22 cellular contexts compared by ENCODE assay signal in genomic region chr3:194754091-194754490, GRCh38.
DNase-seq lines count a peak whose midpoint lies in the region; ATAC-seq and TF ChIP-seq lines count a peak whose summit lies in the region.
"Had no signal": no experiment of that assay in that cellular context is flagged by ENCODE, and none has a peak within 500 bp of the region (broad histone marks: within the 10 kb centered on the region; RNA-seq: fewer than 3 reads in every experiment).

No MANE protein-coding gene starts in this region.

- no peak for TF ChIP-seq CTCF in Panc1 (IDR thresholded peaks at IDR 0.05)
- TF ChIP-seq CTCF in endodermal cell (conservative IDR thresholded peaks at IDR 0.05), result peak; percentile 37

- H4K8ac ChIP-seq in neuronal stem cell (ENCODE audit: low read depth, low read length), result no peak overlapping the region

- H2AFZ ChIP-seq in neuronal stem cell (ENCODE audit: low read length), result no peak overlapping the region
- H2AFZ ChIP-seq: GM23248 had no signal

- H3K9me3 ChIP-seq in Panc1 (ENCODE audit: control insufficient read depth, insufficient read depth, low read depth, low read length), result no peaks in the 10 kb centered on the region
- H3K9me3 ChIP-seq in endodermal cell (ENCODE audit: control insufficient read depth, low read length), result no peaks in the 10 kb centered on the region
- no peaks in the 10 kb centered on the region for H3K9me3 ChIP-seq in neuronal stem cell (replicated peaks in 1 of 2; ENCODE audit: control insufficient read depth in 2 of 2, insufficient read depth in 1 of 2, low read depth in 1 of 2, low read length in 2 of 2)
- H3K9me3 ChIP-seq: A549; BE2C; BLaER1 treated with 17β-estradiol and CSF1 and Interleukin-3, amounts not matched to agents 10 nM and 100 nM had no signal

- CTCF ChIA-PET in Panc1 (lab: Charles Lee), result no interaction called here

- H3K4ac ChIP-seq in neuronal stem cell (ENCODE audit: low read length), result no peak overlapping the region

- peak overlapping the region; percentile 76 for H3K18ac ChIP-seq in neuronal stem cell (ENCODE audit: low read length)

- no peak overlapping the region for H2BK5ac ChIP-seq in neuronal stem cell (ENCODE audit: low read length)

- H3K9me3 Mint-ChIP-seq in endodermal cell, result peaks cover 1% of the 10 kb centered on the region
- no peaks in the 10 kb centered on the region for H3K9me3 Mint-ChIP-seq in stimulated activated memory B cell treated with anti-CD40 and anti-IgM and Interleukin-4, amounts not matched to agents 10 μg/mL and 1 μg/mL and 100 μg/mL, for 72 hours
- H3K9me3 Mint-ChIP-seq: CD4-positive, alpha-beta T cell; CD8-positive, alpha-beta memory T cell; H9; HFFc6 had no signal

- DNase-seq in Panc1 (ENCODE audit: low read depth, low spot score) (no peak), endodermal cell (no peak), neuronal stem cell (ENCODE audit: low spot score) (no peak), cerebellar nuclear complex (lab: John Stamatoyannopoulos, UW) (no peak)
- DNase-seq in NK-92 treated with Interleukin-12 subunit alpha and Interleukin-12 subunit beta, amount 100 ng/mL, for 24 hours (lab: John Stamatoyannopoulos, UW), result no peak
- DNase-seq: 8988T; ACHN; AML-193; BE2C; CD4-positive, alpha-beta T cell; CD8-positive, alpha-beta memory T cell; DMS 273 treated with DMSO at 0.1 percent for 48 hours; DMS53; DMS79 treated with DMSO at 0.1 percent for 48 hours; GF-D8; GM23248; H9; HFFc6 had no signal

- intact Hi-C loops in Panc1 (cut with micrococcal nuclease; ENCODE audit: unreplicated experiment), result no loop called here

- H2BK12ac ChIP-seq in neuronal stem cell (ENCODE audit: low read length), result peak overlapping the region; percentile 32

- peaks cover 17% of the 10 kb centered on the region for H3K4me1 Mint-ChIP-seq in endodermal cell
- no peaks in the 10 kb centered on the region for H3K4me1 Mint-ChIP-seq in stimulated activated memory B cell treated with anti-CD40 and anti-IgM and Interleukin-4, amounts not matched to agents 10 μg/mL and 1 μg/mL and 100 μg/mL, for 72 hours
- H3K4me1 Mint-ChIP-seq: CD14-positive monocyte; CD8-positive, alpha-beta memory T cell had no signal

- H3K4me3 ChIP-seq in Panc1 (ENCODE audit: low read depth in 2 of 2, low read length in 2 of 2) (no peak overlapping the region), endodermal cell (ENCODE audit: low read length) (no peak overlapping the region), neuronal stem cell (ENCODE audit: low read length in 2 of 2) (no peak overlapping the region)
- H3K4me3 ChIP-seq: A549; BLaER1 treated with 17β-estradiol and CSF1 and Interleukin-3, amounts not matched to agents 10 nM and 100 nM; GM23248 had no signal

- H3K4me3 Mint-ChIP-seq in endodermal cell, result no peak overlapping the region
- no peak overlapping the region for H3K4me3 Mint-ChIP-seq in stimulated activated memory B cell treated with anti-CD40 and anti-IgM and Interleukin-4, amounts not matched to agents 10 μg/mL and 1 μg/mL and 100 μg/mL, for 72 hours
- H3K4me3 Mint-ChIP-seq: CD14-positive monocyte; CD4-positive, alpha-beta T cell; CD8-positive, alpha-beta memory T cell; H9; HFFc6 had no signal

- ATAC-seq in Panc1, result peak; percentile 36; the same call in 1 of the 2 replicates
- no peak for ATAC-seq in stimulated activated memory B cell treated with anti-CD40 and anti-IgM and Interleukin-4, amounts not matched to agents 10 μg/mL and 1 μg/mL and 100 μg/mL, for 72 hours
- ATAC-seq: A549 had no signal

- no peaks in the 10 kb centered on the region for H3K79me1 ChIP-seq in neuronal stem cell (ENCODE audit: low read depth, low read length)

- H2BK120ac ChIP-seq in neuronal stem cell (ENCODE audit: low read depth, low read length), result no peak overlapping the region

- no peak overlapping the region for H3K23ac ChIP-seq in neuronal stem cell (ENCODE audit: low read depth, low read length, poor library complexity)

- H4K91ac ChIP-seq in neuronal stem cell (ENCODE audit: low read depth, low read length, poor library complexity), result no peak overlapping the region

- BruUV-seq in Panc1 (replicated peaks; lab: Mats Ljungman, UMichigan), result no TSS peak

- H3K27ac Mint-ChIP-seq in endodermal cell, result no peak overlapping the region
- H3K27ac Mint-ChIP-seq in stimulated activated memory B cell treated with anti-CD40 and anti-IgM and Interleukin-4, amounts not matched to agents 10 μg/mL and 1 μg/mL and 100 μg/mL, for 72 hours, result no peak overlapping the region
- H3K27ac Mint-ChIP-seq: CD4-positive, alpha-beta T cell; CD8-positive, alpha-beta memory T cell; H9; HFFc6 had no signal

- H3K36me3 Mint-ChIP-seq in endodermal cell (ENCODE audit: low read depth), result no peaks in the 10 kb centered on the region
- H3K36me3 Mint-ChIP-seq in stimulated activated memory B cell treated with anti-CD40 and anti-IgM and Interleukin-4, amounts not matched to agents 10 μg/mL and 1 μg/mL and 100 μg/mL, for 72 hours, result no peaks in the 10 kb centered on the region
- H3K36me3 Mint-ChIP-seq: CD14-positive monocyte; CD8-positive, alpha-beta memory T cell had no signal

- no peak overlapping the region for H3K27ac ChIP-seq in Panc1 (ENCODE audit: low read length)
- H3K27ac ChIP-seq in endodermal cell (ENCODE audit: low read depth, low read length), result no peak overlapping the region
- no peak overlapping the region for H3K27ac ChIP-seq in neuronal stem cell (replicated peaks; ENCODE audit: low read length)
- H3K27ac ChIP-seq: A549; BLaER1 treated with 17β-estradiol and CSF1 and Interleukin-3, amounts not matched to agents 10 nM and 100 nM; GM23248 had no signal

- H3K4me1 ChIP-seq in Panc1 (ENCODE audit: control insufficient read depth, insufficient read depth, low read length) (no peaks in the 10 kb centered on the region), endodermal cell (ENCODE audit: control insufficient read depth, insufficient read depth, low read length) (peaks cover 10% of the 10 kb centered on the region), neuronal stem cell (ENCODE audit: control insufficient read depth in 2 of 2, insufficient read depth in 1 of 2, low read depth in 1 of 2, low read length in 2 of 2) (peaks cover 11 to 14% of the 10 kb centered on the region in 2 donors)
- H3K4me1 ChIP-seq: A549 had no signal

- H3K27me3 ChIP-seq in Panc1 (ENCODE audit: control insufficient read depth, insufficient read depth, low read length), result no peaks in the 10 kb centered on the region
- H3K27me3 ChIP-seq in endodermal cell (ENCODE audit: control insufficient read depth, insufficient read depth, low read length, poor library complexity, severe bottlenecking), result no peaks in the 10 kb centered on the region
- peaks cover 0 to 79% (median 0%) of the 10 kb centered on the region in 3 experiments for H3K27me3 ChIP-seq in neuronal stem cell (ENCODE audit: control insufficient read depth in 3 of 3, insufficient read depth in 3 of 3, low read depth in 1 of 3, low read length in 3 of 3)
- H3K27me3 ChIP-seq: BE2C; BLaER1 treated with 17β-estradiol and CSF1 and Interleukin-3, amounts not matched to agents 10 nM and 100 nM had no signal

- WGBS in endodermal cell (ENCODE audit: insufficient coverage in 1 of 2, insufficient read length in 1 of 2), 2 experiments, result 87 to 90% methylated on average over 10 to 11 of the region's 11 CpGs
- no CpG with 5 or more reads among the region's 11 CpGs for WGBS in neuronal stem cell (ENCODE audit: extremely low coverage in 2 of 2, insufficient read length in 2 of 2, insufficient replicate concordance in 1 of 2), 2 donors

- H2BK15ac ChIP-seq in neuronal stem cell (ENCODE audit: low read length), result peak overlapping the region; percentile 54

- POLR2A ChIA-PET in Panc1 (lab: Charles Lee), result no interaction called here

- H3K9ac ChIP-seq in endodermal cell (ENCODE audit: extremely low read depth, low read length, poor library complexity, severe bottlenecking), result no peak overlapping the region
- no peak overlapping the region for H3K9ac ChIP-seq in neuronal stem cell (ENCODE audit: low read depth, low read length, poor library complexity)
- H3K9ac ChIP-seq: BLaER1 treated with 17β-estradiol and CSF1 and Interleukin-3, amounts not matched to agents 10 nM and 100 nM; GM23248 had no signal

- H3K36me3 ChIP-seq in Panc1 (ENCODE audit: control insufficient read depth, insufficient read depth, low read length), result no peaks in the 10 kb centered on the region
- no peaks in the 10 kb centered on the region for H3K36me3 ChIP-seq in endodermal cell (ENCODE audit: control insufficient read depth, insufficient read depth, low read length)
- no peaks in the 10 kb centered on the region for H3K36me3 ChIP-seq in neuronal stem cell (replicated peaks in 1 of 2; ENCODE audit: control insufficient read depth in 2 of 2, insufficient read depth in 2 of 2, low read length in 2 of 2)
- H3K36me3 ChIP-seq: BE2C; BLaER1 treated with 17β-estradiol and CSF1 and Interleukin-3, amounts not matched to agents 10 nM and 100 nM had no signal

- no peak overlapping the region for H3K4me2 ChIP-seq in neuronal stem cell (ENCODE audit: insufficient read depth, low read length, poor library complexity, severe bottlenecking)
- H3K4me2 ChIP-seq: A549; BLaER1 treated with 17β-estradiol and CSF1 and Interleukin-3, amounts not matched to agents 10 nM and 100 nM had no signal

- in situ Hi-C loops in Panc1 (cut with HindIII; ENCODE audit: low pct_unique_long_range_greater_than_20kb, low sequenced_read_pairs), result no loop called here

- no peaks in the 10 kb centered on the region for H3K27me3 Mint-ChIP-seq in endodermal cell (ENCODE audit: insufficient read depth)
- peaks cover 8% of the 10 kb centered on the region for H3K27me3 Mint-ChIP-seq in stimulated activated memory B cell treated with anti-CD40 and anti-IgM and Interleukin-4, amounts not matched to agents 10 μg/mL and 1 μg/mL and 100 μg/mL, for 72 hours

- H2AK5ac ChIP-seq in neuronal stem cell (ENCODE audit: low read depth, low read length), result no peak overlapping the region

- H3K14ac ChIP-seq in neuronal stem cell (ENCODE audit: low read length), result no peak overlapping the region
